In the genomic region with DNA sequence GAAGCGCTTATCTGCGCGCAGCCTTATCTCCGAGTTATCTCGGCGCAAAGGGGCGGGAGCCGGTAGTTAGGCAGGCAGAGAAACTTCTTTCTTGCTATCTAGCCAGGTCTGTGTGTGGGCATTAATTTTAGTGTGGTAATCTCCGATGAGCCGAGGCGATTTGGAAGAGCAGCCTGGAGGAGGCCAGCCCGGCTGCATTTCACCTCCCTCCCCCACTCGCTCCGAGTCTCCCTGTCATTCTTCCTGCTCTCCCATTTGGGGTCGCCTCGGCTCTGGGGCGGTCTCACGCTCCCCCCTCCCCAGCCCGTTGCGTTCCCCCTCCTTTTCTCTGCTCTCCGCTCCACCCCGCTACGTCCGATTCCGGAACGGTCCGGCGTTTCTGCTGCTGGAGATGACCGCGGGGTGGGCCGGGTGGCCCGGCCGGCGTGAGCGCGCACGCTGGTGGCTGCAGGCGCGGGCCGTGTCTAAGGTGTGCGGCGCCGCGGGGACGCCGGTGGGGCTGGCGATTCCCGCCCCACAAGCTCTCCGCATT, we compare ENCODE assay signal across 8 cellular contexts. TPM values are rescaled to one million over a fixed set of nuclear protein-coding genes. Genes with fewer than 3 reads are reported as not detected.
DNase-seq lines count a peak whose midpoint lies in the region; ATAC-seq lines count a peak whose summit lies in the region.

No MANE protein-coding gene starts in this region.

- H3K9me3 Mint-ChIP-seq in stimulated activated memory B cell treated with anti-CD40 and anti-IgM and Interleukin-4, amounts not matched to agents 10 μg/mL and 1 μg/mL and 100 μg/mL, for 72 hours = no peaks in the 10 kb centered on the region

- no peak for ATAC-seq in stimulated activated memory B cell treated with anti-CD40 and anti-IgM and Interleukin-4, amounts not matched to agents 10 μg/mL and 1 μg/mL and 100 μg/mL, for 72 hours

- peaks cover 84% of the 10 kb centered on the region for H3K27me3 Mint-ChIP-seq in stimulated activated memory B cell treated with anti-CD40 and anti-IgM and Interleukin-4, amounts not matched to agents 10 μg/mL and 1 μg/mL and 100 μg/mL, for 72 hours

- no peaks in the 10 kb centered on the region for H3K36me3 Mint-ChIP-seq in stimulated activated memory B cell treated with anti-CD40 and anti-IgM and Interleukin-4, amounts not matched to agents 10 μg/mL and 1 μg/mL and 100 μg/mL, for 72 hours

- no peaks in the 10 kb centered on the region for H3K9me3 ChIP-seq in iPS-18c (ENCODE audit: control insufficient read depth, insufficient read depth, low read length)

- no peak overlapping the region for H3K27ac Mint-ChIP-seq in stimulated activated memory B cell treated with anti-CD40 and anti-IgM and Interleukin-4, amounts not matched to agents 10 μg/mL and 1 μg/mL and 100 μg/mL, for 72 hours

- peak overlapping the region; percentile 66 for H3K4me3 Mint-ChIP-seq in stimulated activated memory B cell treated with anti-CD40 and anti-IgM and Interleukin-4, amounts not matched to agents 10 μg/mL and 1 μg/mL and 100 μg/mL, for 72 hours

- DNase-seq in Daoy (ENCODE audit: low read depth) = peak; percentile 48
- DNase-seq in HS-27A (ENCODE audit: low read depth) = peak; percentile 45
- peak; percentile 87 for DNase-seq in amniotic epithelial cell (ENCODE audit: low read depth)
- DNase-seq in mesenteric fat pad (ENCODE audit: low spot score) = no peak
- no peak for DNase-seq in kidney tubule cell (ENCODE audit: low spot score)
- no peak for DNase-seq in NCI-H1436 (lab: John Stamatoyannopoulos, UW)

- peak overlapping the region; percentile 62 for H3K4me3 ChIP-seq in iPS-18c (ENCODE audit: insufficient read depth, low read depth, low read length)

- peaks cover 23% of the 10 kb centered on the region for H3K4me1 Mint-ChIP-seq in stimulated activated memory B cell treated with anti-CD40 and anti-IgM and Interleukin-4, amounts not matched to agents 10 μg/mL and 1 μg/mL and 100 μg/mL, for 72 hours

RNA-seq across cellular contexts. Expression of gene GATA6, which starts 0.6 kb away (rescaled TPM):
- total RNA-seq in Daoy (2014; rRNA removed; shearing (Covaris generic)) = 18.2 and 19.0 TPM in 2 replicates
- 26.6 TPM for total RNA-seq in mesenteric fat pad

Comparison
In these comparisons a context has a peak if more than half of its experiments do, and no peak if none do; other contexts are left out.
1. DNase-seq: peak in Daoy (single experiment), HS-27A (single experiment) and amniotic epithelial cell (single experiment); none in mesenteric fat pad (single experiment), kidney tubule cell (single experiment) and NCI-H1436 (single experiment).